2 cellular contexts compared by ENCODE assay signal in genomic region chr11:47496808-47497207, GRCh38.
TF ChIP-seq lines count a peak whose summit lies in the region.

No MANE protein-coding gene starts in this region.

TF ChIP-seq in liver, 16 proteins besides CTCF, POLR2A, EP300 and RAD21:
- TF ChIP-seq HNF4G (IDR thresholded peaks at IDR 0.05) (no peak), YY1 (IDR thresholded peaks at IDR 0.05) (no peak), NR2F2 (IDR thresholded peaks at IDR 0.05) (no peak), HNF4A (conservative IDR thresholded peaks at IDR 0.05) (no peak), TAF1 (conservative IDR thresholded peaks at IDR 0.05) (no peak), FOXA1 (IDR thresholded peaks at IDR 0.05) (no peak), GABPA (IDR thresholded peaks at IDR 0.05 in 1 of 2, conservative IDR thresholded peaks at IDR 0.05 in 1 of 2) (no peak), JUND (IDR thresholded peaks at IDR 0.05) (no peak), ATF3 (IDR thresholded peaks at IDR 0.05) (no peak), EGR1 (IDR thresholded peaks at IDR 0.05; ENCODE audit: low read depth in 2 of 2) (no peak)
- TF ChIP-seq, protein P1, sequence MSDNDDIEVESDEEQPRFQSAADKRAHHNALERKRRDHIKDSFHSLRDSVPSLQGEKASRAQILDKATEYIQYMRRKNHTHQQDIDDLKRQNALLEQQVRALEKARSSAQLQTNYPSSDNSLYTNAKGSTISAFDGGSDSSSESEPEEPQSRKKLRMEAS (IDR thresholded peaks at IDR 0.05) = no peak

TF ChIP-seq in HepG2, 621 proteins besides CTCF, POLR2A, EP300 and RAD21:
- TF ChIP-seq, protein P2, sequence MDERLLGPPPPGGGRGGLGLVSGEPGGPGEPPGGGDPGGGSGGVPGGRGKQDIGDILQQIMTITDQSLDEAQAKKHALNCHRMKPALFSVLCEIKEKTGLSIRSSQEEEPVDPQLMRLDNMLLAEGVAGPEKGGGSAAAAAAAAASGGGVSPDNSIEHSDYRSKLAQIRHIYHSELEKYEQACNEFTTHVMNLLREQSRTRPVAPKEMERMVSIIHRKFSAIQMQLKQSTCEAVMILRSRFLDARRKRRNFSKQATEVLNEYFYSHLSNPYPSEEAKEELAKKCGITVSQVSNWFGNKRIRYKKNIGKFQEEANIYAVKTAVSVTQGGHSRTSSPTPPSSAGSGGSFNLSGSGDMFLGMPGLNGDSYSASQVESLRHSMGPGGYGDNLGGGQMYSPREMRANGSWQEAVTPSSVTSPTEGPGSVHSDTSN (CRISPR knock-in tag; IDR thresholded peaks at IDR 0.05) = no peak
- TF ChIP-seq KLF6 (CRISPR knock-in tag; IDR thresholded peaks at IDR 0.05) (no peak), ZNF562 (CRISPR knock-in tag; IDR thresholded peaks at IDR 0.05; ENCODE audit: borderline replicate concordance) (no peak), TP53 (CRISPR knock-in tag; conservative IDR thresholded peaks at IDR 0.05) (no peak), NR3C1 (CRISPR knock-in tag; IDR thresholded peaks at IDR 0.05) (no peak), CEBPZ (IDR thresholded peaks at IDR 0.05; ENCODE audit: low read length) (no peak), ZSCAN12 (CRISPR knock-in tag; IDR thresholded peaks at IDR 0.05) (no peak), ZNF3 (CRISPR knock-in tag; IDR thresholded peaks at IDR 0.05) (no peak)
- TF ChIP-seq, protein P3, sequence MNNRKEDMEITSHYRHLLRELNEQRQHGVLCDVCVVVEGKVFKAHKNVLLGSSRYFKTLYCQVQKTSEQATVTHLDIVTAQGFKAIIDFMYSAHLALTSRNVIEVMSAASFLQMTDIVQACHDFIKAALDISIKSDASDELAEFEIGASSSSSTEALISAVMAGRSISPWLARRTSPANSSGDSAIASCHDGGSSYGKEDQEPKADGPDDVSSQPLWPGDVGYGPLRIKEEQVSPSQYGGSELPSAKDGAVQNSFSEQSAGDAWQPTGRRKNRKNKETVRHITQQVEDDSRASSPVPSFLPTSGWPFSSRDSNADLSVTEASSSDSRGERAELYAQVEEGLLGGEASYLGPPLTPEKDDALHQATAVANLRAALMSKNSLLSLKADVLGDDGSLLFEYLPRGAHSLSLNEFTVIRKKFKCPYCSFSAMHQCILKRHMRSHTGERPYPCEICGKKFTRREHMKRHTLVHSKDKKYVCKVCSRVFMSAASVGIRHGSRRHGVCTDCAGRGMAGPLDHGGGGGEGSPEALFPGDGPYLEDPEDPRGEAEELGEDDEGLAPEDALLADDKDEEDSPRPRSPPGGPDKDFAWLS (CRISPR knock-in tag; IDR thresholded peaks at IDR 0.05; ENCODE audit: borderline replicate concordance) = no peak
